Comparison of ENCODE assay signal across 13 cellular contexts in the genomic region with DNA sequence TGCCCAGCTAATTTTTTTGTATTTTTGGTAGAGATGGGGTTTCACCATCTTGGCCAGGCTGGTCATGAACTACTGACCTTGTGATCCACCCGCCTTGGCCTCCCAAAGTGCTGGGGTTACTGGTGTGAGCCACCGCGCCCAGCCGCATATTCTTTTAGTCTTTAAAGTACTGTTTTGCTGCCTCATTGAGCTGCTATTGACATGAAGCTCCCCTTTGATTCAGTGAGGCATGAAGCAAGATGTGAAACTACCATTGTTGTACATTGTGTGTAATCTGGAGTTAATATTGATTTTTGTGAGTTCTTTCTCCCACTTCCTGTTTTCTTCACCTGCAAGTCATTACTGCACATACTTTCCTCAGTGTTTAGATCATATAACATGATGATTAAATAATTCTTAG.
DNase-seq lines count a peak whose midpoint lies in the region; ATAC-seq and TF ChIP-seq lines count a peak whose summit lies in the region.
"Had no signal": no experiment of that assay in that cellular context is flagged by ENCODE, and none has a peak within 500 bp of the region (broad histone marks: within the 10 kb centered on the region; RNA-seq: fewer than 3 reads in every experiment).

No MANE protein-coding gene starts in this region.

- WGBS in thyroid gland, 2 donors, result 87 to 94% methylated on average over 4 of the region's 4 CpGs

- TF ChIP-seq CTCF in ascending aorta (IDR thresholded peaks at IDR 0.05) (no peak), thyroid gland (IDR thresholded peaks at IDR 0.05) (no peak)

- no peaks in the 10 kb centered on the region for H3K9me3 Mint-ChIP-seq in memory B cell
- H3K9me3 Mint-ChIP-seq: H9 had no signal

- no peak for TF ChIP-seq POLR2A in thyroid gland (IDR thresholded peaks at IDR 0.05)

- intact Hi-C loops in ascending aorta (cut with DNase I) (no loop called here), thyroid gland (cut with DNase I) (no loop called here)

- H3K4me3 Mint-ChIP-seq in memory B cell, result peak overlapping the region; percentile 19
- H3K4me3 Mint-ChIP-seq: H9 had no signal

- H3K36me3 ChIP-seq in ascending aorta (peaks cover 7 to 14% of the 10 kb centered on the region in 2 donors), thyroid gland (peaks cover 4 to 18% of the 10 kb centered on the region in 2 donors)

- no peaks in the 10 kb centered on the region for H3K27me3 Mint-ChIP-seq in memory B cell

- H3K27ac Mint-ChIP-seq in memory B cell, result peak overlapping the region; percentile 60
- H3K27ac Mint-ChIP-seq: H9 had no signal

- H3K27me3 ChIP-seq in ascending aorta (no peaks in the 10 kb centered on the region), thyroid gland (no peaks in the 10 kb centered on the region)
- H3K27me3 ChIP-seq: Peyer's patch had no signal

- DNase-seq in memory B cell (ENCODE audit: low spot score in 2 of 2) (peak in 1 of 2 donors; percentile 12), ascending aorta (ENCODE audit: low spot score in 2 of 2) (no peak), cortex of kidney (lab: John Stamatoyannopoulos, UW) (no peak), thyroid gland (no peak)
- DNase-seq: cerebellar nuclear complex, H9, islet precursor cell, Peyer's patch had no signal

- peaks cover 27% of the 10 kb centered on the region for H3K36me3 Mint-ChIP-seq in memory B cell

- no peak overlapping the region for H3K4me3 ChIP-seq in ascending aorta
- H3K4me3 ChIP-seq in thyroid gland (replicated peaks in 1 of 3), result no peak overlapping the region
- H3K4me3 ChIP-seq: Peyer's patch, skin epidermis, thoracic aorta had no signal

- H3K27ac ChIP-seq in ascending aorta (no peak overlapping the region), thyroid gland (no peak overlapping the region)
- H3K27ac ChIP-seq: Peyer's patch, skin epidermis, thoracic aorta had no signal

- H3K4me1 ChIP-seq in ascending aorta (no peaks in the 10 kb centered on the region), thyroid gland (no peaks in the 10 kb centered on the region)
- H3K4me1 ChIP-seq: Peyer's patch had no signal

- H3K9me3 ChIP-seq in ascending aorta, result no peaks in the 10 kb centered on the region
- H3K9me3 ChIP-seq in thyroid gland, result no peaks in the 10 kb centered on the region
- H3K9me3 ChIP-seq: Peyer's patch, thoracic aorta had no signal

- peaks cover 12% of the 10 kb centered on the region for H3K4me1 Mint-ChIP-seq in memory B cell

- ATAC-seq in GM19025 (IDR thresholded peaks at IDR 0.05; ENCODE audit: low read depth, unreplicated experiment) (peak; percentile 87), HG02610 (IDR thresholded peaks at IDR 0.05; ENCODE audit: unreplicated experiment) (peak; percentile 96), HG03575 (IDR thresholded peaks at IDR 0.05; ENCODE audit: extremely low read depth, insufficient number of reproducible peaks, low FRiP score, unreplicated experiment) (peak; percentile 88), memory B cell (ENCODE audit: low read depth) (peak; percentile 95)
